ENCODE assay signal across 1 cellular context in genomic region chr17:46818929-46819859, GRCh38.
A peak's percentile ranks its signal among the peaks of the same experiment; 100 is the strongest.
TF ChIP-seq lines count a peak whose summit lies in the region.

No MANE protein-coding gene starts in this region.

TF ChIP-seq in WTC11, 78 proteins besides CTCF, POLR2A, EP300 and RAD21 (continued from another document):
- TF ChIP-seq ELF4 (CRISPR knock-in tag; IDR thresholded peaks at IDR 0.05; ENCODE audit: low read depth) (no peak), SMAD3 (CRISPR knock-in tag; IDR thresholded peaks at IDR 0.05; ENCODE audit: borderline replicate concordance) (peak; percentile 49; the same call in 1 of the 2 replicates), TEAD4 (CRISPR knock-in tag; IDR thresholded peaks at IDR 0.05) (no peak), E2F4 (CRISPR knock-in tag; IDR thresholded peaks at IDR 0.05; ENCODE audit: borderline replicate concordance, low read depth) (no peak), USF1 (CRISPR knock-in tag; IDR thresholded peaks at IDR 0.05) (no peak), IRF2 (CRISPR knock-in tag; IDR thresholded peaks at IDR 0.05; ENCODE audit: borderline replicate concordance, low read depth) (no peak), ETV6 (CRISPR knock-in tag; IDR thresholded peaks at IDR 0.05) (peak; percentile 81; the same call in 1 of the 2 replicates), IRF1 (CRISPR knock-in tag; IDR thresholded peaks at IDR 0.05) (no peak), FOXP1 (CRISPR knock-in tag; IDR thresholded peaks at IDR 0.05; ENCODE audit: borderline replicate concordance) (peak; percentile 45; the same call in 1 of the 2 replicates), CREM (CRISPR knock-in tag; IDR thresholded peaks at IDR 0.05) (no peak; the same call in 1 of the 2 replicates), ZBTB43 (CRISPR knock-in tag; IDR thresholded peaks at IDR 0.05) (peak; percentile 50; the same call in 1 of the 2 replicates), EMX1 (CRISPR knock-in tag; IDR thresholded peaks at IDR 0.05) (no peak)
